In genomic region chr5:92180406-92180805, GRCh38 we compare ENCODE assay signal across 30 cellular contexts.
"Had no signal": no experiment of that assay in that cellular context is flagged by ENCODE, and none has a peak within 500 bp of the region (broad histone marks: within the 10 kb centered on the region; RNA-seq: fewer than 3 reads in every experiment).

No MANE protein-coding gene starts in this region.

- DNase-seq: activated CD4-positive, alpha-beta memory T cell treated with anti-CD3 and anti-CD28 coated beads, Interleukin-2, amount 10 ng/mL, durations not matched to agents 7 days and 5 days; activated CD4-positive, alpha-beta T cell treated with anti-CD3 and anti-CD28 coated beads for 1 hour; activated CD4-positive, alpha-beta T cell treated with anti-CD3 and anti-CD28 coated beads for 4 hours; activated CD4-positive, alpha-beta T cell treated with anti-CD3 and anti-CD28 coated beads, Interleukin-2, amount 10 ng/mL, durations not matched to agents 7 days and 5 days; activated CD4-positive, alpha-beta T cell treated with anti-CD3 and anti-CD28 coated beads, Interleukin-2, amount 50 U/mL, for 4 hours; activated CD8-positive, alpha-beta memory T cell treated with anti-CD3 and anti-CD28 coated beads, Interleukin-2, amount 50 U/mL, for 48 hours; activated effector memory CD4-positive, alpha-beta T cell treated with Interleukin-2 at 50 U/mL for 16 hours; activated gamma-delta T cell treated with Interleukin-2 at 50 U/mL for 16 hours; activated naive CD4-positive, alpha-beta T cell treated with anti-CD3 and anti-CD28 coated beads, Interleukin-2, amount 50 U/mL, for 16 hours; activated naive CD4-positive, alpha-beta T cell treated with Interleukin-2 at 50 U/mL for 16 hours; activated T-cell treated with anti-CD3 and anti-CD28 coated beads for 4 hours; activated T-cell treated with anti-CD3 and anti-CD28 coated beads, Interleukin-2, amount 50 U/mL, for 24 hours; activated T-cell treated with anti-CD3 and anti-CD28 coated beads, Interleukin-2, amount 50 U/mL, for 72 hours; amniotic stem cell; anterior cingulate cortex; brain microvascular endothelial cell; cortex of kidney; dermis blood vessel endothelial cell; effector CD4-positive, alpha-beta T cell; effector memory CD8-positive, alpha-beta T cell; foreskin fibroblast; head of caudate nucleus; T-helper 2 cell had no signal

- ATAC-seq: activated T-cell treated with anti-CD3 and anti-CD28 coated beads, Interleukin-2, amount 50 U/mL, for 72 hours; effector memory CD8-positive, alpha-beta T cell; esophagus mucosa; WTC11 had no signal

- H3K27me3 ChIP-seq: brain microvascular endothelial cell had no signal

- FAIRE-seq: astrocyte, bronchial epithelial cell, colon, frontal cortex had no signal

- H3K27ac ChIP-seq: brain microvascular endothelial cell, VCaP had no signal

- H3K36me3 ChIP-seq: brain microvascular endothelial cell had no signal
